ENCODE assay signal across 9 cellular contexts in the genomic region with DNA sequence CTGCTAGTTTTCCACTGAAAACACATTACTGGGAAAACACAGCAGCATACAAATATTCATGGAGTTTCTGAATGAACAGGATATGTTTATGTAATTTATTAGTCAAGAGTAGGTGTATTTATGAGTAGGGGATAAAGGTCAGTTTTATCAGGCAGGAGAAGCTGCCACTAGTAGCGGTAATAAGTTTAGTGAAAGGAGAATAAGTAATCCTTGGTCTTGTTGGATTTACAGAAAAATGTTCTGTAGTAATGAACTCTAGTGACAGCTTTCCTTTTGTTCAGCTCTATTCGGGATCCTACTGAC. TPM values are rescaled to one million over a fixed set of nuclear protein-coding genes. Genes with fewer than 3 reads are reported as not detected.
DNase-seq lines count a peak whose midpoint lies in the region; TF ChIP-seq lines count a peak whose summit lies in the region.
"Had no signal": no experiment of that assay in that cellular context is flagged by ENCODE, and none has a peak within 500 bp of the region (broad histone marks: within the 10 kb centered on the region; RNA-seq: fewer than 3 reads in every experiment).

No MANE protein-coding gene starts in this region.

- intact Hi-C loops in CD4-positive, alpha-beta memory T cell (cut with micrococcal nuclease): loop anchor here (5.0 kb wide), 1 partner anchor 597 kb away; the partner anchor contains the start of gene ZSWIM5
- intact Hi-C loops in dorsolateral prefrontal cortex (cut with DNase I) (loop anchor here (5.0 to 10.0 kb wide), 5 partner anchors 52 to 300 kb away; partner anchors contain the start of genes GPBP1L1 (in 2 of the 2), TMEM69 (in 2 of the 2), CCDC163 (in 1 of the 2) and IPP (in 1 of the 2)), head of caudate nucleus (cut with DNase I) (no loop called here)

- CTCF ChIA-PET in CD4-positive, alpha-beta memory T cell (lab: Charles Lee; ENCODE audit: partially characterized antibody): no interaction called here

- H3K4me3 ChIP-seq in CD4-positive, alpha-beta memory T cell (ENCODE audit: low read length in 2 of 2): no peak overlapping the region
- peak overlapping the region; percentile 68 for H3K4me3 ChIP-seq in MG63
- H3K4me3 ChIP-seq in dorsolateral prefrontal cortex: peak overlapping the region; percentile 28 to 75 (median 62)

- peaks cover 0 to 4% of the 10 kb centered on the region in 2 donors for H3K36me3 Mint-ChIP-seq in CD4-positive, alpha-beta memory T cell
- H3K36me3 Mint-ChIP-seq in nephron progenitor cell (ENCODE audit: low read depth): peaks cover 37% of the 10 kb centered on the region

- POLR2A ChIA-PET in CD4-positive, alpha-beta memory T cell (lab: Charles Lee; ENCODE audit: partially characterized antibody): interaction anchor here (0.8 kb wide), 1 partner anchor 119 kb away, joined by 5 read pairs; the partner anchor contains the start of gene GPBP1L1

- DNase-seq in CD4-positive, alpha-beta memory T cell: no peak
- DNase-seq in MG63 (no peak), dorsolateral prefrontal cortex (no peak), nephron progenitor cell (no peak), NCI-H774 (lab: John Stamatoyannopoulos, UW) (no peak), head of caudate nucleus (no peak), Kasumi-1 (lab: John Stamatoyannopoulos, UW) (no peak), GDM1 (lab: John Stamatoyannopoulos, UW) (no peak)
- DNase-seq: NCI-H1436 treated with DMSO at 0.1 percent for 48 hours had no signal

- no peaks in the 10 kb centered on the region for H3K36me3 ChIP-seq in CD4-positive, alpha-beta memory T cell (ENCODE audit: insufficient read depth, low read length)
- H3K36me3 ChIP-seq in MG63: peaks cover 8% of the 10 kb centered on the region

- H3K9me3 ChIP-seq in CD4-positive, alpha-beta memory T cell (ENCODE audit: control insufficient read depth in 1 of 2, low read length in 2 of 2): no peaks in the 10 kb centered on the region
- no peaks in the 10 kb centered on the region for H3K9me3 ChIP-seq in MG63

- no peak overlapping the region for H3K27ac ChIP-seq in CD4-positive, alpha-beta memory T cell (ENCODE audit: low read depth, low read length)
- H3K27ac ChIP-seq in dorsolateral prefrontal cortex: peak overlapping the region in 2 of 59 donors; percentile 21 to 27

- H3K4me3 Mint-ChIP-seq in CD4-positive, alpha-beta memory T cell: peak overlapping the region; percentile 84 to 95 (median 91)
- peak overlapping the region; percentile 98 for H3K4me3 Mint-ChIP-seq in nephron progenitor cell

- H3K27ac Mint-ChIP-seq in CD4-positive, alpha-beta memory T cell: peak overlapping the region in 1 of 7 donors; percentile 62
- no peak overlapping the region for H3K27ac Mint-ChIP-seq in nephron progenitor cell

- peaks cover 15 to 32% (median 22%) of the 10 kb centered on the region in 4 donors for H3K4me1 Mint-ChIP-seq in CD4-positive, alpha-beta memory T cell
- peaks cover 46% of the 10 kb centered on the region for H3K4me1 Mint-ChIP-seq in nephron progenitor cell

- no peaks in the 10 kb centered on the region for H3K27me3 ChIP-seq in CD4-positive, alpha-beta memory T cell (ENCODE audit: insufficient read depth, low read length)
- H3K27me3 ChIP-seq in MG63: no peaks in the 10 kb centered on the region
- H3K27me3 ChIP-seq in dorsolateral prefrontal cortex: no peaks in the 10 kb centered on the region

- TF ChIP-seq CTCF in dorsolateral prefrontal cortex (IDR thresholded peaks at IDR 0.05 in 54 of 56, conservative IDR thresholded peaks at IDR 0.05 in 2 of 56; ENCODE audit: low read depth in 1 of 56, partially characterized antibody in 56 of 56): no peak
- TF ChIP-seq CTCF in nephron progenitor cell (IDR thresholded peaks at IDR 0.05): no peak

- peaks cover 0 to 3% (median 0%) of the 10 kb centered on the region in 8 donors for H3K9me3 Mint-ChIP-seq in CD4-positive, alpha-beta memory T cell
- H3K9me3 Mint-ChIP-seq in nephron progenitor cell: peaks cover 9% of the 10 kb centered on the region

- H3K4me1 ChIP-seq in CD4-positive, alpha-beta memory T cell (ENCODE audit: insufficient read depth, low read length): peaks cover 16% of the 10 kb centered on the region

- no peaks in the 10 kb centered on the region for H3K27me3 Mint-ChIP-seq in CD4-positive, alpha-beta memory T cell
- H3K27me3 Mint-ChIP-seq in nephron progenitor cell (ENCODE audit: low read depth, poor library complexity): peaks cover 5% of the 10 kb centered on the region

RNA-seq across cellular contexts. Expression of gene MAST2, which starts 1.2 kb away (rescaled TPM):
- 1 to 10 TPM; 5.4 to 9.9 TPM for total RNA-seq in CD4-positive, alpha-beta memory T cell
- polyA plus RNA-seq in CD4-positive, alpha-beta memory T cell: 1 to 10 TPM in 1 of 2 donors, under 1 TPM in 1; 0.65 to 3.3 TPM
- 14.9 and 21.9 TPM in 2 replicates for total RNA-seq in MG63 (2014; rRNA removed; shearing (Covaris generic); ENCODE audit: low replicate concordance)
- 10 to 100 TPM; 30.0 to 79.1 (median 44.2) TPM for total RNA-seq in dorsolateral prefrontal cortex

RNA-seq across cellular contexts. Expression of gene IPP, which starts 54.2 kb away (rescaled TPM):
- 10 to 100 TPM; 17.3 to 19.7 TPM for total RNA-seq in CD4-positive, alpha-beta memory T cell
- polyA plus RNA-seq in CD4-positive, alpha-beta memory T cell: 10 to 100 TPM in 1 of 2 donors, 1 to 10 TPM in 1; 9.0 to 16.4 TPM
- 5.2 and 8.0 TPM in 2 replicates for total RNA-seq in MG63 (2014; rRNA removed; shearing (Covaris generic); ENCODE audit: low replicate concordance)
- total RNA-seq in dorsolateral prefrontal cortex: 10 to 100 TPM in 118 of 120 experiments, 1 to 10 TPM in 2; 9.4 to 25.7 (median 16.6) TPM

Comparison
In these comparisons a context has a peak if more than half of its experiments do, and no peak if none do; other contexts are left out.
1. H3K4me3 ChIP-seq: peak in MG63 (single experiment) and dorsolateral prefrontal cortex (59 of 59); none in CD4-positive, alpha-beta memory T cell (0 of 2).